ENCODE assay signal across 12 cellular contexts in genomic region chrX:3663576-3664290, GRCh38. TPM values are rescaled to one million over a fixed set of nuclear protein-coding genes. Genes with fewer than 3 reads are reported as not detected.
DNase-seq lines count a peak whose midpoint lies in the region; ATAC-seq, FAIRE-seq and TF ChIP-seq lines count a peak whose summit lies in the region.
"Had no signal": no experiment of that assay in that cellular context is flagged by ENCODE, and none has a peak within 500 bp of the region (broad histone marks: within the 10 kb centered on the region; RNA-seq: fewer than 3 reads in every experiment).

No MANE protein-coding gene starts in this region.

- no peak for TF ChIP-seq CTCF in lower leg skin (IDR thresholded peaks at IDR 0.05)

- WGBS in lower leg skin, 2 donors, result 78% methylated on average over 10 of the region's 10 CpGs

- no peaks in the 10 kb centered on the region for H3K36me3 ChIP-seq in SJCRH30

- in situ Hi-C loops in G401 (cut with HindIII; ENCODE audit: low sequenced_read_pairs), result no loop called here

- H3K4me1 ChIP-seq in SJCRH30, result no peaks in the 10 kb centered on the region

- H3K27me3 ChIP-seq in SJCRH30, result no peaks in the 10 kb centered on the region

- H3K4me3 ChIP-seq in lower leg skin (ENCODE audit: low read depth, poor library complexity, severe bottlenecking) (no peak overlapping the region), SJCRH30 (no peak overlapping the region)

- no peak overlapping the region for H3K27ac ChIP-seq in SJCRH30

- TF ChIP-seq POLR2A in GM12891 (IDR thresholded peaks at IDR 0.05; ENCODE audit: low read depth, low read length) (no peak), lower leg skin (IDR thresholded peaks at IDR 0.05) (no peak)

- no peaks in the 10 kb centered on the region for H3K9me3 ChIP-seq in SJCRH30 (replicated peaks)

- DNase-seq in GM12891 (ENCODE audit: insufficient read length, low spot score), result no peak
- peak; percentile 90 for DNase-seq in NOMO-1 treated with DMSO at 0.1 percent for 48 hours (lab: John Stamatoyannopoulos, UW; ENCODE audit: unreplicated experiment)
- peak; percentile 13 to 76 for DNase-seq in lower leg skin (ENCODE audit: low spot score in 2 of 2)
- no peak for DNase-seq in central memory CD4-positive, alpha-beta T cell
- DNase-seq in SJCRH30, result no peak
- no peak for DNase-seq in G401 (ENCODE audit: low spot score)
- DNase-seq in kidney glomerular epithelial cell (lab: John Stamatoyannopoulos, UW), result no peak
- DNase-seq: activated CD4-positive, alpha-beta memory T cell treated with anti-CD3 and anti-CD28 coated beads for 36 hours; DMS79; NCI-H1105 had no signal

- intact Hi-C loops in lower leg skin (cut with DNase I; ENCODE audit: low total_unique reads), result no loop called here

- FAIRE-seq in GM12891 (lab: Jason Lieb, UNC), result peak; percentile 61

- ATAC-seq in GM21528 (IDR thresholded peaks at IDR 0.05; ENCODE audit: low FRiP score, unreplicated experiment), result peak; percentile 55
- ATAC-seq: Panc1 had no signal

TF ChIP-seq in GM12891, 5 proteins besides CTCF, POLR2A, EP300 and RAD21:
- peak; percentile 87 for TF ChIP-seq SPI1 (IDR thresholded peaks at IDR 0.05; ENCODE audit: low read depth, low read length)
- TF ChIP-seq POU2F2 (IDR thresholded peaks at IDR 0.05; ENCODE audit: low read depth, low read length), result no peak
TF ChIP-seq in GM12891: peak in this region for 1.

RNA-seq across cellular contexts. Expression of gene PRKX, which starts 49.7 kb away (rescaled TPM):
- 6.3 TPM for polyA plus RNA-seq in GM12891 (2012; ENCODE audit: low read depth, missing spikeins)
- total RNA-seq in lower leg skin, result 10 to 100 TPM; 21.3 to 29.2 (median 23.9) TPM
- total RNA-seq in SJCRH30 (2014; rRNA removed; shearing (Covaris generic)), result 56.6 and 57.4 TPM in 2 replicates
- total RNA-seq in G401 (2014; rRNA removed; shearing (Covaris generic)), result 9.7 and 25.0 TPM in 2 replicates

Comparison
In these comparisons a context has a peak if more than half of its experiments do, and no peak if none do; other contexts are left out.
1. DNase-seq: peak in NOMO-1 treated with DMSO at 0.1 percent for 48 hours (single experiment) and lower leg skin (2 of 2); none in GM12891 (single experiment), central memory CD4-positive, alpha-beta T cell (single experiment), SJCRH30 (0 of 2), G401 (single experiment) and kidney glomerular epithelial cell (single experiment).